8 cellular contexts compared by ENCODE assay signal in the genomic region with DNA sequence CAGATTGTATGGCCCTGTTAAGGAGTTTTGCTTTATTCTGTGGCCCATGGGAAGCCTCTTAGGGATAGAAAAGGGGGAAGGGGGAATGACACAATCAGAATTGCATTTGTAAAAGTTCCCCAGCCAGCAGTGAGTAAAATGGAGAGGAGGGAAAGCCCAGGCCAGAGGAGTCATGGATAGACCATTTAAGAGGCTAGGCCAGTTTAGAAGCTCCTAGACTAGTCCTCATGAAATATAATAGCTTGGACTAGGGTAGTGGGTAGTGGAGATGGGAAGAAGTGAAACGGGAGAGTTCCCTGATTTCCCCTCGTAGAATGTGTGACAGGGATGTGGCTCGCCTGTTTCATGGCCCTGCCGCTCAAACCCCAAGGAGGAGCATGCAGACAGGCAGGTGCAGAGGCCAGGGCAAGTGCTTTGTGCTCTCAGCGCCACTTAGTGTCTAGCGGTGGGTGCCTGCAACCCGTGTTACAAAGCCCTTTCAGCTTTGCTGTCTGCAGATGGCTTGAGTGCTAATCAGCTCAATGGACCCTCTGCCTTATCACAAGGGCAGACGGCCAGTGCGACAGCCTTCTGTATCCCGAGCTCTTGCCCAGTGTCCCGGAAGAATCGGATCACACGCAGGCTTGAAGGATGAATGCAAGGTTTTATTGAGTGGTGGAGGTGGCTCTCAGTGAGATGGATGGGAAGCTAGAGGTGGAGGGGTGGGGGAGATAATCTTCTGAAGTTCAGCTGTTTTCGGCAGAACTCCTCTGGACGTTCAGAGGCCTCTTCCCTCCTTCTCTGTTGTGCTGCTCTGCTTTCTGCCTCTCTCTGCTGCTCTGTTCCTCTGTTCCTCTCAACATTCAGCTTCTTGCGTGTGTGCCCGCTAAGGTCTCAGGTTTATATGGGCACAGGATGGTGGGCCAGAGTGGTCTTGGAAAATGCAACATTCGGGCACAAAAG.
DNase-seq lines count a peak whose midpoint lies in the region; ATAC-seq and TF ChIP-seq lines count a peak whose summit lies in the region.

No MANE protein-coding gene starts in this region.

- peaks cover 1% of the 10 kb centered on the region for H3K9me3 Mint-ChIP-seq in activated CD4-positive, alpha-beta T cell treated with anti-CD3 and anti-CD28 coated beads for 36 hours (ENCODE audit: low read depth)
- peaks cover 0 to 3% (median 0%) of the 10 kb centered on the region in 11 donors for H3K9me3 Mint-ChIP-seq in naive thymus-derived CD4-positive, alpha-beta T cell
- H3K9me3 Mint-ChIP-seq in mesothelial cell of epicardium (peaks cover 8% of the 10 kb centered on the region), chondrocyte (ENCODE audit: low read depth) (peaks cover 4% of the 10 kb centered on the region)

- TF ChIP-seq CTCF in mesothelial cell of epicardium (IDR thresholded peaks at IDR 0.05; ENCODE audit: unreplicated experiment) (no peak), chondrocyte (IDR thresholded peaks at IDR 0.05) (no peak)

- H3K27me3 Mint-ChIP-seq in activated CD4-positive, alpha-beta T cell treated with anti-CD3 and anti-CD28 coated beads for 36 hours = peaks cover 2% of the 10 kb centered on the region
- peaks cover 0 to 3% (median 0%) of the 10 kb centered on the region in 5 donors for H3K27me3 Mint-ChIP-seq in naive thymus-derived CD4-positive, alpha-beta T cell
- no peaks in the 10 kb centered on the region for H3K27me3 Mint-ChIP-seq in mesothelial cell of epicardium (ENCODE audit: low read depth)
- no peaks in the 10 kb centered on the region for H3K27me3 Mint-ChIP-seq in chondrocyte (ENCODE audit: low read depth)

- no peak overlapping the region for H3K27ac ChIP-seq in naive thymus-derived CD4-positive, alpha-beta T cell (ENCODE audit: low read depth, low read length)

- H3K36me3 Mint-ChIP-seq in activated CD4-positive, alpha-beta T cell treated with anti-CD3 and anti-CD28 coated beads for 36 hours (ENCODE audit: low read depth) = no peaks in the 10 kb centered on the region
- peaks cover 0 to 5% (median 0%) of the 10 kb centered on the region in 5 donors for H3K36me3 Mint-ChIP-seq in naive thymus-derived CD4-positive, alpha-beta T cell
- H3K36me3 Mint-ChIP-seq in mesothelial cell of epicardium = no peaks in the 10 kb centered on the region
- no peaks in the 10 kb centered on the region for H3K36me3 Mint-ChIP-seq in chondrocyte (ENCODE audit: low read depth)

- no peaks in the 10 kb centered on the region for H3K36me3 ChIP-seq in naive thymus-derived CD4-positive, alpha-beta T cell (ENCODE audit: control insufficient read depth in 2 of 3, insufficient read depth in 3 of 3, low read length in 3 of 3)

- peaks cover 14% of the 10 kb centered on the region for H3K4me1 Mint-ChIP-seq in activated CD4-positive, alpha-beta T cell treated with anti-CD3 and anti-CD28 coated beads for 36 hours
- H3K4me1 Mint-ChIP-seq in naive thymus-derived CD4-positive, alpha-beta T cell = peaks cover 6 to 25% (median 18%) of the 10 kb centered on the region in 7 donors
- H3K4me1 Mint-ChIP-seq in mesothelial cell of epicardium = peaks cover 9% of the 10 kb centered on the region
- peaks cover 12% of the 10 kb centered on the region for H3K4me1 Mint-ChIP-seq in chondrocyte (ENCODE audit: low read depth)

- no peaks in the 10 kb centered on the region for H3K9me3 ChIP-seq in naive thymus-derived CD4-positive, alpha-beta T cell (ENCODE audit: control insufficient read depth in 2 of 3, low read length in 3 of 3)

- H3K27ac Mint-ChIP-seq in activated CD4-positive, alpha-beta T cell treated with anti-CD3 and anti-CD28 coated beads for 36 hours = peak overlapping the region; percentile 57
- H3K27ac Mint-ChIP-seq in naive thymus-derived CD4-positive, alpha-beta T cell = peak overlapping the region in 8 of 9 donors; percentile 2 to 90 (median 42)
- H3K27ac Mint-ChIP-seq in mesothelial cell of epicardium = no peak overlapping the region
- H3K27ac Mint-ChIP-seq in chondrocyte (ENCODE audit: unreplicated experiment) = no peak overlapping the region

- no peaks in the 10 kb centered on the region for H3K4me1 ChIP-seq in naive thymus-derived CD4-positive, alpha-beta T cell (ENCODE audit: control insufficient read depth in 2 of 2, insufficient read depth in 2 of 2, low read length in 2 of 2)

- H3K4me3 Mint-ChIP-seq in activated CD4-positive, alpha-beta T cell treated with anti-CD3 and anti-CD28 coated beads for 36 hours = peak overlapping the region; percentile 11
- H3K4me3 Mint-ChIP-seq in naive thymus-derived CD4-positive, alpha-beta T cell = peak overlapping the region; percentile 0 to 73 (median 26)
- H3K4me3 Mint-ChIP-seq in mesothelial cell of epicardium = no peak overlapping the region
- H3K4me3 Mint-ChIP-seq in chondrocyte (ENCODE audit: unreplicated experiment) = no peak overlapping the region

- intact Hi-C loops in activated CD4-positive, alpha-beta T cell treated with anti-CD3 and anti-CD28 coated beads for 36 hours (cut with DNase I, micrococcal nuclease) = no loop called here
- intact Hi-C loops in naive thymus-derived CD4-positive, alpha-beta T cell (cut with micrococcal nuclease) = loop anchor here (1.0 to 5.0 kb wide), 8 partner anchors 16 to 454 kb away; partner anchors contain the start of genes AK9 (in 1 of the 2), CD164 (in 1 of the 2), CEP57L1 (in 1 of the 2) and FIG4 (in 1 of the 2)

- ATAC-seq in activated CD4-positive, alpha-beta T cell treated with anti-CD3 and anti-CD28 coated beads for 36 hours = peak; percentile 79
- peak; percentile 56 for ATAC-seq in naive thymus-derived CD4-positive, alpha-beta T cell

- DNase-seq in activated CD4-positive, alpha-beta T cell treated with anti-CD3 and anti-CD28 coated beads for 36 hours = peak; percentile 63
- no peak for DNase-seq in activated CD4-positive, alpha-beta T cell treated with anti-CD3 and anti-CD28 coated beads, Interleukin-2, amount 50 U/mL, for 1 hour
- DNase-seq in NCI-H2029 (lab: John Stamatoyannopoulos, UW) (peak; percentile 57), mesothelial cell of epicardium (ENCODE audit: low spot score in 2 of 2, unreplicated experiment in 2 of 2) (no peak), chondrocyte (ENCODE audit: low spot score) (no peak)
- DNase-seq in activated T-cell treated with anti-CD3 and anti-CD28 coated beads, Interleukin-2, amount 50 U/mL, for 1 hour = peak; percentile 24
- peak in 3 of 9 donors; percentile 12 to 34 (median 32) for DNase-seq in naive thymus-derived CD4-positive, alpha-beta T cell
- no peak for DNase-seq in activated effector memory CD4-positive, alpha-beta T cell treated with Interleukin-2 at 50 U/mL for 16 hours

- no peaks in the 10 kb centered on the region for H3K27me3 ChIP-seq in naive thymus-derived CD4-positive, alpha-beta T cell (ENCODE audit: control insufficient read depth in 2 of 2, insufficient read depth in 2 of 2, low read length in 2 of 2)

- H3K4me3 ChIP-seq in naive thymus-derived CD4-positive, alpha-beta T cell (ENCODE audit: low read length) = no peak overlapping the region

- CTCF ChIA-PET in activated CD4-positive, alpha-beta T cell treated with anti-CD3 and anti-CD28 coated beads for 36 hours (lab: Charles Lee) = interaction anchor here (0.6 to 1.6 kb wide), 7 partner anchors 33 to 905 kb away, joined by 3 to 7 read pairs (median 4); partner anchors contain the start of genes AK9 and FIG4
- CTCF ChIA-PET in naive thymus-derived CD4-positive, alpha-beta T cell (lab: Charles Lee) = interaction anchor here (0.6 to 0.8 kb wide), 2 partner anchors 49 to 1947 kb away, joined by 4 read pairs; no protein-coding TSS in a partner anchor

- POLR2A ChIA-PET in activated CD4-positive, alpha-beta T cell treated with anti-CD3 and anti-CD28 coated beads for 36 hours (lab: Charles Lee) = interaction anchor here (0.6 to 0.8 kb wide), 2 partner anchors 124 to 145 kb away, joined by 3 read pairs; partner anchors contain the start of gene CD164
- POLR2A ChIA-PET in naive thymus-derived CD4-positive, alpha-beta T cell (lab: Charles Lee) = interaction anchor here (0.9 to 1.2 kb wide), 2 partner anchors 49 to 147 kb away, joined by 3 read pairs; no protein-coding TSS in a partner anchor

Comparison
In these comparisons a context has a peak if more than half of its experiments do, and no peak if none do; other contexts are left out.
1. DNase-seq: peak in activated CD4-positive, alpha-beta T cell treated with anti-CD3 and anti-CD28 coated beads for 36 hours (single experiment), NCI-H2029 (single experiment) and activated T-cell treated with anti-CD3 and anti-CD28 coated beads, Interleukin-2, amount 50 U/mL, for 1 hour (single experiment); none in activated CD4-positive, alpha-beta T cell treated with anti-CD3 and anti-CD28 coated beads, Interleukin-2, amount 50 U/mL, for 1 hour (single experiment), mesothelial cell of epicardium (0 of 2), activated effector memory CD4-positive, alpha-beta T cell treated with Interleukin-2 at 50 U/mL for 16 hours (single experiment) and chondrocyte (single experiment).
2. H3K27ac Mint-ChIP-seq: peak in activated CD4-positive, alpha-beta T cell treated with anti-CD3 and anti-CD28 coated beads for 36 hours (single experiment) and naive thymus-derived CD4-positive, alpha-beta T cell (8 of 9); none in mesothelial cell of epicardium (single experiment) and chondrocyte (single experiment).
3. H3K4me3 Mint-ChIP-seq: peak in activated CD4-positive, alpha-beta T cell treated with anti-CD3 and anti-CD28 coated beads for 36 hours (single experiment) and naive thymus-derived CD4-positive, alpha-beta T cell (10 of 10); none in mesothelial cell of epicardium (single experiment) and chondrocyte (single experiment).
4. intact Hi-C loops: an anchor here in naive thymus-derived CD4-positive, alpha-beta T cell (1.0 to 5.0 kb wide); none called in activated CD4-positive, alpha-beta T cell treated with anti-CD3 and anti-CD28 coated beads for 36 hours.